ENCODE assay signal across 1 cellular context in genomic region chr2:176395273-176395854, GRCh38.
TF ChIP-seq lines count a peak whose summit lies in the region.

No MANE protein-coding gene starts in this region.

TF ChIP-seq in IMR-90, 13 proteins besides CTCF, POLR2A, EP300 and RAD21:
- TF ChIP-seq MAZ (IDR thresholded peaks at IDR 0.05; ENCODE audit: borderline replicate concordance, low read depth, low read length) (no peak), SMC3 (IDR thresholded peaks at IDR 0.05; ENCODE audit: low read depth, low read length) (no peak), CHD1 (IDR thresholded peaks at IDR 0.05; ENCODE audit: low read depth, low read length) (no peak), USF2 (IDR thresholded peaks at IDR 0.05; ENCODE audit: low read depth, low read length) (no peak), BHLHE40 (IDR thresholded peaks at IDR 0.05; ENCODE audit: low read depth, low read length) (no peak), CEBPB (IDR thresholded peaks at IDR 0.05; ENCODE audit: low read depth, low read length) (no peak), RCOR1 (IDR thresholded peaks at IDR 0.05; ENCODE audit: insufficient replicate concordance, low read length) (no peak), MXI1 (IDR thresholded peaks at IDR 0.05; ENCODE audit: borderline replicate concordance, low read depth, low read length) (no peak), MAFK (IDR thresholded peaks at IDR 0.05; ENCODE audit: low read depth, low read length) (no peak), FOS (IDR thresholded peaks at IDR 0.05; ENCODE audit: low read depth, low read length) (no peak), RFX5 (IDR thresholded peaks at IDR 0.05; ENCODE audit: low read depth, low read length) (no peak), NFE2L2 (IDR thresholded peaks at IDR 0.05; ENCODE audit: low read depth, low read length) (no peak), ELK1 (IDR thresholded peaks at IDR 0.05; ENCODE audit: borderline replicate concordance, low read depth, low read length) (no peak)
